8 cellular contexts compared by ENCODE assay signal in genomic region chr10:103983367-103983911, GRCh38. TPM values are rescaled to one million over a fixed set of nuclear protein-coding genes. Genes with fewer than 3 reads are reported as not detected.
DNase-seq lines count a peak whose midpoint lies in the region; ATAC-seq, FAIRE-seq and TF ChIP-seq lines count a peak whose summit lies in the region.

No MANE protein-coding gene starts in this region.

- no peaks in the 10 kb centered on the region for H3K27me3 ChIP-seq in endocrine pancreas (ENCODE audit: control insufficient read depth, insufficient read depth, low read length)
- H3K27me3 ChIP-seq in sigmoid colon: no peaks in the 10 kb centered on the region
- H3K27me3 ChIP-seq in breast epithelium: no peaks in the 10 kb centered on the region

- H3K27ac ChIP-seq in sigmoid colon: no peak overlapping the region
- no peak overlapping the region for H3K27ac ChIP-seq in breast epithelium

- H3K4me1 ChIP-seq in endocrine pancreas (ENCODE audit: control insufficient read depth, insufficient read depth, low read length) (peaks cover 15% of the 10 kb centered on the region), sigmoid colon (peaks cover 0 to 75% (median 29%) of the 10 kb centered on the region in 4 donors), breast epithelium (no peaks in the 10 kb centered on the region)

- H3K36me3 ChIP-seq in endocrine pancreas (ENCODE audit: control insufficient read depth, insufficient read depth, low read length) (no peaks in the 10 kb centered on the region), sigmoid colon (no peaks in the 10 kb centered on the region), breast epithelium (no peaks in the 10 kb centered on the region)

- ATAC-seq in GM21423 (IDR thresholded peaks at IDR 0.05; ENCODE audit: unreplicated experiment): peak; percentile 87
- peak; percentile 87 for ATAC-seq in HG03571 (IDR thresholded peaks at IDR 0.05; ENCODE audit: unreplicated experiment)

- TF ChIP-seq POLR2A in GM12891 (IDR thresholded peaks at IDR 0.05; ENCODE audit: low read depth, low read length) (no peak), sigmoid colon (IDR thresholded peaks at IDR 0.05) (no peak), breast epithelium (IDR thresholded peaks at IDR 0.05) (no peak)

- H3K4me3 ChIP-seq in endocrine pancreas (ENCODE audit: control insufficient read depth, insufficient read depth, low read length): peak overlapping the region; percentile 52
- no peak overlapping the region for H3K4me3 ChIP-seq in sigmoid colon
- H3K4me3 ChIP-seq in breast epithelium: no peak overlapping the region
- no peak overlapping the region for H3K4me3 ChIP-seq in foreskin fibroblast (ENCODE audit: low read depth in 1 of 2, low read length in 2 of 2)

- H3K9ac ChIP-seq in endocrine pancreas (ENCODE audit: control insufficient read depth, insufficient read depth, low read length): no peak overlapping the region

- intact Hi-C loops in sigmoid colon (cut with DNase I): loop anchor here (2.0 kb wide), 1 partner anchor 15 kb away; no protein-coding TSS in a partner anchor
- intact Hi-C loops in breast epithelium (cut with DNase I; ENCODE audit: low total_unique reads): no loop called here

- 29 to 42% methylated on average over 4 of the region's 4 CpGs for WGBS in sigmoid colon, 2 donors

- H3K9me3 ChIP-seq in endocrine pancreas (ENCODE audit: control insufficient read depth, low read length) (no peaks in the 10 kb centered on the region), sigmoid colon (no peaks in the 10 kb centered on the region), breast epithelium (no peaks in the 10 kb centered on the region)

- FAIRE-seq in GM12891 (lab: Jason Lieb, UNC): peak; percentile 84

- no peak for TF ChIP-seq EP300 in sigmoid colon (IDR thresholded peaks at IDR 0.05)

- DNase-seq in GM12891 (ENCODE audit: insufficient read length, low spot score) (no peak), COLO668 (lab: John Stamatoyannopoulos, UW; ENCODE audit: unreplicated experiment) (no peak), sigmoid colon (no peak), breast epithelium (ENCODE audit: low spot score in 2 of 2) (no peak), foreskin fibroblast (no peak)

- TF ChIP-seq CTCF in sigmoid colon (IDR thresholded peaks at IDR 0.05): no peak
- TF ChIP-seq CTCF in breast epithelium (IDR thresholded peaks at IDR 0.05): no peak
- TF ChIP-seq CTCF in foreskin fibroblast (IDR thresholded peaks at IDR 0.05; ENCODE audit: low read depth, low read length): no peak

TF ChIP-seq in GM12891, 5 proteins besides CTCF, POLR2A, EP300 and RAD21:
- no peak for TF ChIP-seq TAF1 (IDR thresholded peaks at IDR 0.05; ENCODE audit: low read depth, low read length)
- peak; percentile 41 for TF ChIP-seq SPI1 (IDR thresholded peaks at IDR 0.05; ENCODE audit: low read depth, low read length)
- TF ChIP-seq POU2F2 (IDR thresholded peaks at IDR 0.05; ENCODE audit: low read depth, low read length): no peak
- no peak for TF ChIP-seq POLR2AphosphoS5 (IDR thresholded peaks at IDR 0.05; ENCODE audit: low read depth, low read length)
- TF ChIP-seq PAX5 (IDR thresholded peaks at IDR 0.05; ENCODE audit: insufficient read depth, low read length, severe bottlenecking): no peak
TF ChIP-seq in GM12891: peak in this region for 1.

RNA-seq across cellular contexts. Expression of gene SLK, which starts 16.5 kb away (rescaled TPM):
- polyA plus RNA-seq in GM12891 (2012; ENCODE audit: low read depth, missing spikeins): 6.1 TPM
- total RNA-seq in sigmoid colon (10 to 100 TPM; 72.1 to 96.1 (median 76.5) TPM), breast epithelium (10 to 100 TPM; 63.2 to 94.4 (median 76.4) TPM)
- 10 to 100 TPM; 15.6 to 17.3 (median 16.5) TPM for polyA plus RNA-seq in sigmoid colon
